Comparison of ENCODE assay signal across 1 cellular context in the genomic region with DNA sequence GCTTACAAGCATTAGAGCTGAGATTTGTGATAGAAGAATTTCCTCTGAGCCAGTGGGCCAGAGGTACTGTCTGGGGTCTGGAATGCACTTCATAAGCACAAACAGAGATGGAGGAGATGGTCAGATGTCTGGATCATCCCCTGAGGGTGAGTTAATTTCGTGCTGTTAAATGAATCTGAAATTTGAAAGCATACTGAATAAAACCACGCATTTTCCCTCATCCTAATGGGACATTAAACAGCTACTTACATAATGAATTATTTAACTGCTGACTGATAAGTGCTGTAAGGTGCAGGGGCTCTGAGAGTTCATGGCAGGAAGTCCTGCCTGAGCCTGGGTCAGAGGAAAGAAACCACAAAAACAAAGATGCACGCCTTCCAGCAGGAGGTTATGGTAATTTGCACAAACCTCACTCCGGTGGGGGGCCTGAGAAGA.
TF ChIP-seq lines count a peak whose summit lies in the region.

No MANE protein-coding gene starts in this region.

TF ChIP-seq in GM23338, 12 proteins besides CTCF, POLR2A, EP300 and RAD21 (continued from another document):
- TF ChIP-seq, protein P1, sequence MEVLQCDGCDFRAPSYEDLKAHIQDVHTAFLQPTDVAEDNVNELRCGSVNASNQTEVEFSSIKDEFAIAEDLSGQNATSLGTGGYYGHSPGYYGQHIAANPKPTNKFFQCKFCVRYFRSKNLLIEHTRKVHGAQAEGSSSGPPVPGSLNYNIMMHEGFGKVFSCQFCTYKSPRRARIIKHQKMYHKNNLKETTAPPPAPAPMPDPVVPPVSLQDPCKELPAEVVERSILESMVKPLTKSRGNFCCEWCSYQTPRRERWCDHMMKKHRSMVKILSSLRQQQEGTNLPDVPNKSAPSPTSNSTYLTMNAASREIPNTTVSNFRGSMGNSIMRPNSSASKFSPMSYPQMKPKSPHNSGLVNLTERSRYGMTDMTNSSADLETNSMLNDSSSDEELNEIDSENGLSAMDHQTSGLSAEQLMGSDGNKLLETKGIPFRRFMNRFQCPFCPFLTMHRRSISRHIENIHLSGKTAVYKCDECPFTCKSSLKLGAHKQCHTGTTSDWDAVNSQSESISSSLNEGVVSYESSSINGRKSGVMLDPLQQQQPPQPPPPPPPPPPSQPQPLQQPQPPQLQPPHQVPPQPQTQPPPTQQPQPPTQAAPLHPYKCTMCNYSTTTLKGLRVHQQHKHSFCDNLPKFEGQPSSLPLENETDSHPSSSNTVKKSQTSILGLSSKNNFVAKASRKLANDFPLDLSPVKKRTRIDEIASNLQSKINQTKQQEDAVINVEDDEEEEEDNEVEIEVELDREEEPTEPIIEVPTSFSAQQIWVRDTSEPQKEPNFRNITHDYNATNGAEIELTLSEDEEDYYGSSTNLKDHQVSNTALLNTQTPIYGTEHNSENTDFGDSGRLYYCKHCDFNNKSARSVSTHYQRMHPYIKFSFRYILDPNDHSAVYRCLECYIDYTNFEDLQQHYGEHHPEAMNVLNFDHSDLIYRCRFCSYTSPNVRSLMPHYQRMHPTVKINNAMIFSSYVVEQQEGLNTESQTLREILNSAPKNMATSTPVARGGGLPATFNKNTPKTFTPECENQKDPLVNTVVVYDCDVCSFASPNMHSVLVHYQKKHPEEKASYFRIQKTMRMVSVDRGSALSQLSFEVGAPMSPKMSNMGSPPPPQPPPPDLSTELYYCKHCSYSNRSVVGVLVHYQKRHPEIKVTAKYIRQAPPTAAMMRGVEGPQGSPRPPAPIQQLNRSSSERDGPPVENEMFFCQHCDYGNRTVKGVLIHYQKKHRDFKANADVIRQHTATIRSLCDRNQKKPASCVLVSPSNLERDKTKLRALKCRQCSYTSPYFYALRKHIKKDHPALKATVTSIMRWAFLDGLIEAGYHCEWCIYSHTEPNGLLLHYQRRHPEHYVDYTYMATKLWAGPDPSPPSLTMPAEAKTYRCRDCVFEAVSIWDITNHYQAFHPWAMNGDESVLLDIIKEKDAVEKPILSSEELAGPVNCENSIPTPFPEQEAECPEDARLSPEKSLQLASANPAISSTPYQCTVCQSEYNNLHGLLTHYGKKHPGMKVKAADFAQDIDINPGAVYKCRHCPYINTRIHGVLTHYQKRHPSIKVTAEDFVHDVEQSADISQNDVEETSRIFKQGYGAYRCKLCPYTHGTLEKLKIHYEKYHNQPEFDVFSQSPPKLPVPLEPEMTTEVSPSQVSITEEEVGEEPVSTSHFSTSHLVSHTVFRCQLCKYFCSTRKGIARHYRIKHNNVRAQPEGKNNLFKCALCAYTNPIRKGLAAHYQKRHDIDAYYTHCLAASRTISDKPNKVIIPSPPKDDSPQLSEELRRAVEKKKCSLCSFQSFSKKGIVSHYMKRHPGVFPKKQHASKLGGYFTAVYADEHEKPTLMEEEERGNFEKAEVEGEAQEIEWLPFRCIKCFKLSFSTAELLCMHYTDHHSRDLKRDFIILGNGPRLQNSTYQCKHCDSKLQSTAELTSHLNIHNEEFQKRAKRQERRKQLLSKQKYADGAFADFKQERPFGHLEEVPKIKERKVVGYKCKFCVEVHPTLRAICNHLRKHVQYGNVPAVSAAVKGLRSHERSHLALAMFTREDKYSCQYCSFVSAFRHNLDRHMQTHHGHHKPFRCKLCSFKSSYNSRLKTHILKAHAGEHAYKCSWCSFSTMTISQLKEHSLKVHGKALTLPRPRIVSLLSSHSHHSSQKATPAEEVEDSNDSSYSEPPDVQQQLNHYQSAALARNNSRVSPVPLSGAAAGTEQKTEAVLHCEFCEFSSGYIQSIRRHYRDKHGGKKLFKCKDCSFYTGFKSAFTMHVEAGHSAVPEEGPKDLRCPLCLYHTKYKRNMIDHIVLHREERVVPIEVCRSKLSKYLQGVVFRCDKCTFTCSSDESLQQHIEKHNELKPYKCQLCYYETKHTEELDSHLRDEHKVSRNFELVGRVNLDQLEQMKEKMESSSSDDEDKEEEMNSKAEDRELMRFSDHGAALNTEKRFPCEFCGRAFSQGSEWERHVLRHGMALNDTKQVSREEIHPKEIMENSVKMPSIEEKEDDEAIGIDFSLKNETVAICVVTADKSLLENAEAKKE (CRISPR knock-in tag; IDR thresholded peaks at IDR 0.05): no peak
- no peak for TF ChIP-seq EZH2phosphoT487 (IDR thresholded peaks at IDR 0.05; ENCODE audit: unreplicated experiment)
- no peak for TF ChIP-seq CREB1 (CRISPR knock-in tag; IDR thresholded peaks at IDR 0.05; ENCODE audit: low read depth)
- no peak for TF ChIP-seq STAT1 (IDR thresholded peaks at IDR 0.05; ENCODE audit: unreplicated experiment)
- TF ChIP-seq ZNF331 (CRISPR knock-in tag; IDR thresholded peaks at IDR 0.05; ENCODE audit: low read depth): no peak
- no peak for TF ChIP-seq EZH2 (IDR thresholded peaks at IDR 0.05; ENCODE audit: low read depth, unreplicated experiment)
- TF ChIP-seq ZNF114 (CRISPR knock-in tag; IDR thresholded peaks at IDR 0.05): no peak
- no peak for TF ChIP-seq REST (IDR thresholded peaks at IDR 0.05; ENCODE audit: unreplicated experiment)
- TF ChIP-seq, protein P2, sequence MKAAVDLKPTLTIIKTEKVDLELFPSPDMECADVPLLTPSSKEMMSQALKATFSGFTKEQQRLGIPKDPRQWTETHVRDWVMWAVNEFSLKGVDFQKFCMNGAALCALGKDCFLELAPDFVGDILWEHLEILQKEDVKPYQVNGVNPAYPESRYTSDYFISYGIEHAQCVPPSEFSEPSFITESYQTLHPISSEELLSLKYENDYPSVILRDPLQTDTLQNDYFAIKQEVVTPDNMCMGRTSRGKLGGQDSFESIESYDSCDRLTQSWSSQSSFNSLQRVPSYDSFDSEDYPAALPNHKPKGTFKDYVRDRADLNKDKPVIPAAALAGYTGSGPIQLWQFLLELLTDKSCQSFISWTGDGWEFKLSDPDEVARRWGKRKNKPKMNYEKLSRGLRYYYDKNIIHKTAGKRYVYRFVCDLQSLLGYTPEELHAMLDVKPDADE (IDR thresholded peaks at IDR 0.05): no peak
- no peak for TF ChIP-seq JUNB (IDR thresholded peaks at IDR 0.05; ENCODE audit: unreplicated experiment)
- TF ChIP-seq POLR2AphosphoS5 (IDR thresholded peaks at IDR 0.05; ENCODE audit: low read depth): no peak
